9 cellular contexts compared by ENCODE assay signal in genomic region chr2:190637331-190637734, GRCh38. TPM values are rescaled to one million over a fixed set of nuclear protein-coding genes. Genes with fewer than 3 reads are reported as not detected.
DNase-seq lines count a peak whose midpoint lies in the region; TF ChIP-seq lines count a peak whose summit lies in the region.
"Had no signal": no experiment of that assay in that cellular context is flagged by ENCODE, and none has a peak within 500 bp of the region (broad histone marks: within the 10 kb centered on the region; RNA-seq: fewer than 3 reads in every experiment).

No MANE protein-coding gene starts in this region.

- H3K27ac ChIP-seq in DOHH2 (ENCODE audit: low read depth, low read length), result peak overlapping the region; percentile 53
- H3K27ac ChIP-seq in rectal smooth muscle tissue (ENCODE audit: low read depth, low read length), result peak overlapping the region; percentile 47

- H3K4me3 ChIP-seq in DOHH2 (ENCODE audit: low read length) (peak overlapping the region; percentile 61), fibroblast of villous mesenchyme (ENCODE audit: low read depth, low read length) (no peak overlapping the region), rectal smooth muscle tissue (ENCODE audit: low read length) (no peak overlapping the region), BE2C (ENCODE audit: low read depth, low read length) (no peak overlapping the region)

- TF ChIP-seq CTCF in DOHH2 (IDR thresholded peaks at IDR 0.05; ENCODE audit: low read depth, low read length, poor library complexity, severe bottlenecking) (no peak), fibroblast of villous mesenchyme (IDR thresholded peaks at IDR 0.05; ENCODE audit: insufficient read depth, low read depth, low read length) (no peak), BE2C (IDR thresholded peaks at IDR 0.05; ENCODE audit: low read depth, low read length) (no peak)

- no peaks in the 10 kb centered on the region for H3K9me2 ChIP-seq in DOHH2 (replicated peaks; ENCODE audit: control insufficient read depth, low read length)

- H3K27me3 ChIP-seq in DOHH2 (ENCODE audit: control insufficient read depth, low read length), result no peaks in the 10 kb centered on the region
- no peaks in the 10 kb centered on the region for H3K27me3 ChIP-seq in rectal smooth muscle tissue (ENCODE audit: control insufficient read depth, insufficient read depth, low read length)
- no peaks in the 10 kb centered on the region for H3K27me3 ChIP-seq in BE2C

- peaks cover 3% of the 10 kb centered on the region; the same call in 1 of the 2 replicates for H3K36me3 ChIP-seq in DOHH2 (ENCODE audit: control insufficient read depth, low read length)
- H3K36me3 ChIP-seq in rectal smooth muscle tissue (ENCODE audit: control insufficient read depth, insufficient read depth, low read length), result no peaks in the 10 kb centered on the region
- no peaks in the 10 kb centered on the region for H3K36me3 ChIP-seq in BE2C

- H4K20me1 ChIP-seq in DOHH2 (ENCODE audit: control insufficient read depth, insufficient read depth, low read depth, low read length), result no peaks in the 10 kb centered on the region

- peak; percentile 13 for DNase-seq in RPMI7951 (ENCODE audit: low read depth)
- DNase-seq in fibroblast of villous mesenchyme (ENCODE audit: low read depth), result peak; percentile 67
- DNase-seq in effector CD8-positive, alpha-beta T cell (lab: John Stamatoyannopoulos, UW), result no peak
- DNase-seq in cerebellar cortex (ENCODE audit: low spot score), result no peak
- no peak for DNase-seq in BE2C
- DNase-seq in DMS114 treated with DMSO at 0.1 percent for 48 hours (lab: John Stamatoyannopoulos, UW; ENCODE audit: unreplicated experiment), result no peak
- DNase-seq: activated T-cell treated with anti-CD3 and anti-CD28 coated beads, Interleukin-2, amount 50 U/mL, for 1 hour had no signal

- H3K9me3 ChIP-seq in DOHH2 (ENCODE audit: control insufficient read depth, insufficient read depth, low read length) (no peaks in the 10 kb centered on the region), BE2C (no peaks in the 10 kb centered on the region)

- H3K9ac ChIP-seq in rectal smooth muscle tissue (ENCODE audit: low read length), result no peak overlapping the region

- no peaks in the 10 kb centered on the region for H3F3A ChIP-seq in DOHH2 (ENCODE audit: control insufficient read depth, insufficient read depth)

- H3K4me2 ChIP-seq in DOHH2 (ENCODE audit: low read length), result peak overlapping the region; percentile 73

- H3K4me1 ChIP-seq in DOHH2 (ENCODE audit: control insufficient read depth, low read length), result peaks cover 25% of the 10 kb centered on the region
- H3K4me1 ChIP-seq in rectal smooth muscle tissue (ENCODE audit: control insufficient read depth, insufficient read depth, low read length), result peaks cover 16% of the 10 kb centered on the region
- H3K4me1 ChIP-seq in BE2C, result peaks cover 15% of the 10 kb centered on the region

- no peaks in the 10 kb centered on the region for H3K79me2 ChIP-seq in DOHH2 (ENCODE audit: control insufficient read depth, low read length)

RNA-seq across cellular contexts. Expression of gene NAB1, which starts 11.6 kb away (rescaled TPM):
- total RNA-seq in RPMI7951 (2014; rRNA removed; shearing (Covaris generic)), result 47.0 and 51.7 TPM in 2 replicates
- total RNA-seq in fibroblast of villous mesenchyme, result 32.2 and 54.8 TPM in 2 replicates
- polyA plus RNA-seq in BE2C (2012; ENCODE audit: insufficient read depth, insufficient read length, low read depth), result 22.4 TPM

Comparison
In these comparisons a context has a peak if more than half of its experiments do, and no peak if none do; other contexts are left out.
1. DNase-seq: peak in RPMI7951 (single experiment) and fibroblast of villous mesenchyme (single experiment); none in effector CD8-positive, alpha-beta T cell (single experiment), cerebellar cortex (single experiment), BE2C (single experiment) and DMS114 treated with DMSO at 0.1 percent for 48 hours (single experiment).